In genomic region chr1:200837931-200838571, GRCh38 we compare ENCODE assay signal across 9 cellular contexts. TPM values are rescaled to one million over a fixed set of nuclear protein-coding genes. Genes with fewer than 3 reads are reported as not detected.
A peak's percentile ranks its signal among the peaks of the same experiment; 100 is the strongest.
DNase-seq lines count a peak whose midpoint lies in the region; ATAC-seq, FAIRE-seq and TF ChIP-seq lines count a peak whose summit lies in the region.
"Had no signal": no experiment of that assay in that cellular context is flagged by ENCODE, and none has a peak within 500 bp of the region (broad histone marks: within the 10 kb centered on the region; RNA-seq: fewer than 3 reads in every experiment).

No MANE protein-coding gene starts in this region.

- DNase-seq in CD4-positive, alpha-beta T cell, result no peak
- DNase-seq in HTR-8/SVneo (ENCODE audit: insufficient read length, low spot score) (peak; percentile 9), adrenal gland (no peak), lower lobe of right lung (no peak), UCSD-AML1 (lab: John Stamatoyannopoulos, UW; ENCODE audit: unreplicated experiment) (no peak)

- CTCF ChIA-PET in CD4-positive, alpha-beta T cell (lab: Charles Lee), result no interaction called here

- no peak overlapping the region for H3K27ac Mint-ChIP-seq in CD4-positive, alpha-beta T cell
- H3K27ac Mint-ChIP-seq: memory B cell had no signal

- no peaks in the 10 kb centered on the region for H3K27me3 ChIP-seq in CD4-positive, alpha-beta T cell (ENCODE audit: control insufficient read depth, insufficient read depth, low read length)
- H3K27me3 ChIP-seq in adrenal gland (no peaks in the 10 kb centered on the region), lower lobe of right lung (ENCODE audit: low read depth) (no peaks in the 10 kb centered on the region)

- no peaks in the 10 kb centered on the region for H3K27me3 Mint-ChIP-seq in CD4-positive, alpha-beta T cell
- H3K27me3 Mint-ChIP-seq: memory B cell had no signal

- no peak for ATAC-seq in CD4-positive, alpha-beta T cell (ENCODE audit: poor library complexity)
- ATAC-seq in lower lobe of right lung (no peak), HG03432 (IDR thresholded peaks at IDR 0.05; ENCODE audit: unreplicated experiment) (no peak), GM21447 (IDR thresholded peaks at IDR 0.05; ENCODE audit: unreplicated experiment) (no peak), HG03175 (IDR thresholded peaks at IDR 0.05; ENCODE audit: unreplicated experiment) (no peak)

- TF ChIP-seq POLR2A in adrenal gland (IDR thresholded peaks at IDR 0.05), result no peak

- H3K36me3 Mint-ChIP-seq in CD4-positive, alpha-beta T cell (ENCODE audit: low read depth), result peaks cover 35% of the 10 kb centered on the region

- H3K36me3 ChIP-seq in adrenal gland (replicated peaks in 1 of 2) (peaks cover 0 to 9% of the 10 kb centered on the region in 2 donors), lower lobe of right lung (peaks cover 28% of the 10 kb centered on the region)

- intact Hi-C loops in CD4-positive, alpha-beta T cell (cut with DNase I, micrococcal nuclease), result no loop called here
- intact Hi-C loops in adrenal gland (cut with DNase I) (no loop called here), lower lobe of right lung (cut with DNase I) (no loop called here)

- WGBS in adrenal gland, 4 donors, result 29 to 31% (median 30%) methylated on average over 2 of the region's 2 CpGs

- no peaks in the 10 kb centered on the region for H3K9me3 ChIP-seq in CD4-positive, alpha-beta T cell (ENCODE audit: control insufficient read depth, low read length)
- H3K9me3 ChIP-seq in adrenal gland (replicated peaks in 1 of 3) (no peaks in the 10 kb centered on the region), lower lobe of right lung (no peaks in the 10 kb centered on the region)

- H3K4me3 Mint-ChIP-seq in CD4-positive, alpha-beta T cell, result no peak overlapping the region
- H3K4me3 Mint-ChIP-seq: memory B cell had no signal

- no peaks in the 10 kb centered on the region for H3K4me1 Mint-ChIP-seq in CD4-positive, alpha-beta T cell (ENCODE audit: low read depth)
- H3K4me1 Mint-ChIP-seq: memory B cell had no signal

- H3K4me3 ChIP-seq in adrenal gland (no peak overlapping the region), lower lobe of right lung (no peak overlapping the region)

- POLR2A ChIA-PET in CD4-positive, alpha-beta T cell (lab: Charles Lee), result interaction anchor here (1.0 kb wide), 1 partner anchor 29 kb away, joined by 3 read pairs; no protein-coding TSS in a partner anchor

- FAIRE-seq in HTR-8/SVneo (lab: Jason Lieb, UNC), result no peak

- H3K4me1 ChIP-seq in adrenal gland (replicated peaks in 1 of 2) (peaks cover 0 to 10% of the 10 kb centered on the region in 2 donors), lower lobe of right lung (no peaks in the 10 kb centered on the region)

- H3K9me3 Mint-ChIP-seq in CD4-positive, alpha-beta T cell, result peaks cover 2% of the 10 kb centered on the region

- TF ChIP-seq CTCF in CD4-positive, alpha-beta T cell (IDR thresholded peaks at IDR 0.05), result peak; percentile 22
- TF ChIP-seq CTCF in adrenal gland (IDR thresholded peaks at IDR 0.05) (peak; percentile 47 to 77 (median 59)), lower lobe of right lung (IDR thresholded peaks at IDR 0.05) (peak; percentile 44)

- H3K27ac ChIP-seq in CD4-positive, alpha-beta T cell (ENCODE audit: low read depth, low read length), result no peak overlapping the region
- H3K27ac ChIP-seq in adrenal gland (peak overlapping the region in 1 of 5 donors; percentile 19), lower lobe of right lung (no peak overlapping the region)

RNA-seq across cellular contexts. Expression of gene GPR25, which starts 34.7 kb away (rescaled TPM):
- total RNA-seq in CD4-positive, alpha-beta T cell, result 1 to 10 TPM; 2.7 to 3.3 TPM
- total RNA-seq in adrenal gland, result under 1 TPM in 2 of 8 donors, not detected in 6; 0.18 to 0.69 TPM
- not detected for polyA plus RNA-seq in adrenal gland
- 0.62 TPM for total RNA-seq in lower lobe of right lung

RNA-seq across cellular contexts. Expression of gene INAVA, which starts 56.6 kb away (rescaled TPM):
- under 1 TPM in 1 of 2 experiments, not detected in 1; 0.22 TPM for total RNA-seq in CD4-positive, alpha-beta T cell
- total RNA-seq in adrenal gland (under 1 TPM in 3 of 8 donors, not detected in 5; 0.14 to 0.46 (median 0.21) TPM), lower lobe of right lung (7.8 TPM)
- polyA plus RNA-seq in adrenal gland, result under 1 TPM in 2 of 3 donors, not detected in 1; 0.03 to 0.24 TPM
